Comparison of ENCODE assay signal across 8 cellular contexts in genomic region chr1:156282143-156282478, GRCh38. TPM values are rescaled to one million over a fixed set of nuclear protein-coding genes. Genes with fewer than 3 reads are reported as not detected.
DNase-seq lines count a peak whose midpoint lies in the region; ATAC-seq and TF ChIP-seq lines count a peak whose summit lies in the region.

No MANE protein-coding gene starts in this region.

- H3K27ac ChIP-seq in dorsolateral prefrontal cortex, result peak overlapping the region; percentile 65 to 98 (median 91)
- H3K27ac ChIP-seq in muscle layer of colon (ENCODE audit: low read depth, low read length), result peak overlapping the region; percentile 96

- POLR2A ChIA-PET in BJ (lab: Charles Lee), result interaction anchor here (0.6 to 1.2 kb wide), 3 partner anchors 19 to 69 kb away, joined by 3 to 5 read pairs (median 5); partner anchors contain the start of gene PMF1

- H3K4me3 ChIP-seq in BJ (ENCODE audit: low read depth, low read length), result peak overlapping the region; percentile 90
- peak overlapping the region; percentile 71 to 97 (median 88) for H3K4me3 ChIP-seq in dorsolateral prefrontal cortex
- H3K4me3 ChIP-seq in muscle layer of colon (ENCODE audit: low read depth in 1 of 2, low read length in 2 of 2), result peak overlapping the region; percentile 89 to 93

- CTCF ChIA-PET in BJ (lab: Yijun Ruan, JAX), result interaction anchor here (0.6 to 1.2 kb wide), 6 partner anchors 8 to 183 kb away, joined by 3 to 6 read pairs (median 3); no protein-coding TSS in a partner anchor

- TF ChIP-seq CTCF in BJ (IDR thresholded peaks at IDR 0.05; ENCODE audit: insufficient read depth, low read depth, low read length) (no peak), dorsolateral prefrontal cortex (IDR thresholded peaks at IDR 0.05 in 54 of 56, conservative IDR thresholded peaks at IDR 0.05 in 2 of 56; ENCODE audit: low read depth in 1 of 56, partially characterized antibody in 56 of 56) (no peak)

- H3K36me3 ChIP-seq in BJ (ENCODE audit: control insufficient read depth, insufficient read depth, low read length), result peaks cover 3% of the 10 kb centered on the region
- H3K36me3 ChIP-seq in muscle layer of colon (ENCODE audit: insufficient read depth, low read length), result peaks cover 24% of the 10 kb centered on the region

- peak overlapping the region; percentile 58 for H3K9ac ChIP-seq in muscle layer of colon (ENCODE audit: low read length)

- H3K27me3 ChIP-seq in BJ (ENCODE audit: control insufficient read depth, insufficient read depth, low read length) (no peaks in the 10 kb centered on the region), dorsolateral prefrontal cortex (no peaks in the 10 kb centered on the region), muscle layer of colon (ENCODE audit: control insufficient read depth in 1 of 2, insufficient read depth in 2 of 2, low read length in 2 of 2) (no peaks in the 10 kb centered on the region)

- peak; percentile 4 for ATAC-seq in GM21825 (IDR thresholded peaks at IDR 0.05; ENCODE audit: unreplicated experiment)

- no peak for DNase-seq in BJ (ENCODE audit: low read depth)
- peak; percentile 75 for DNase-seq in NCI-H82 (lab: John Stamatoyannopoulos, UW)
- peak in 1 of 10 donors; percentile 22 for DNase-seq in dorsolateral prefrontal cortex
- DNase-seq in stimulated activated CD4-positive, alpha-beta T cell treated with anti-CD3 and anti-CD28 coated beads, Interleukin-2, amount 100 ng/mL, for 48 hours, result no peak
- DNase-seq in activated effector memory CD4-positive, alpha-beta T cell treated with Interleukin-2 at 50 U/mL for 16 hours, result no peak
- DNase-seq in NCI-H446 treated with DMSO at 0.1 percent for 48 hours (lab: John Stamatoyannopoulos, UW), result no peak

- H3K4me1 ChIP-seq in muscle layer of colon (ENCODE audit: insufficient read depth, low read length), result peaks cover 22% of the 10 kb centered on the region

- intact Hi-C loops in dorsolateral prefrontal cortex (cut with DNase I), result loop anchor here (1.0 to 10.0 kb wide), 3 partner anchors 11 to 57 kb away; partner anchors contain the start of genes CCT3 (in 2 of the 2) and TSACC (in 2 of the 2)

- no peaks in the 10 kb centered on the region for H3K9me3 ChIP-seq in muscle layer of colon (ENCODE audit: low read length)

RNA-seq across cellular contexts. Expression of gene SMG5, which starts 0.5 kb away (rescaled TPM):
- polyA plus RNA-seq in BJ (2011; rRNA removed), result 22.8 and 32.6 TPM in 2 replicates
- 17.8 and 19.3 TPM in 2 replicates for polyA minus RNA-seq in BJ (2011; rRNA and poly(A)+ RNA removed)
- total RNA-seq in dorsolateral prefrontal cortex, result 100 to 1,000 TPM in 51 of 120 experiments, 10 to 100 TPM in 69; 66.8 to 160 (median 95.9) TPM

RNA-seq across cellular contexts. Expression of gene TMEM79, which starts 2.0 kb away (rescaled TPM):
- 2.3 and 3.3 TPM in 2 replicates for polyA plus RNA-seq in BJ (2011; rRNA removed)
- polyA minus RNA-seq in BJ (2011; rRNA and poly(A)+ RNA removed), result 1.9 and 2.4 TPM in 2 replicates
- 10 to 100 TPM in 4 of 120 experiments, 1 to 10 TPM in 116; 1.8 to 16.3 (median 4.2) TPM for total RNA-seq in dorsolateral prefrontal cortex

RNA-seq across cellular contexts. Expression of gene GLMP, which starts 13.4 kb away (rescaled TPM):
- polyA plus RNA-seq in BJ (2011; rRNA removed), result 31.9 and 41.1 TPM in 2 replicates
- polyA minus RNA-seq in BJ (2011; rRNA and poly(A)+ RNA removed), result 13.9 and 23.6 TPM in 2 replicates
- 10 to 100 TPM in 119 of 120 experiments, 1 to 10 TPM in 1; 10.0 to 33.0 (median 21.5) TPM for total RNA-seq in dorsolateral prefrontal cortex

RNA-seq across cellular contexts. Expression of gene VHLL, which starts 17.0 kb away (rescaled TPM):
- polyA plus RNA-seq in BJ (2011; rRNA removed), result not detected in 2 replicates
- not detected in 2 replicates for polyA minus RNA-seq in BJ (2011; rRNA and poly(A)+ RNA removed)
- total RNA-seq in dorsolateral prefrontal cortex, result 1 to 10 TPM in 43 of 120 experiments, under 1 TPM in 15, not detected in 62; 0.74 to 5.3 (median 1.1) TPM

RNA-seq across cellular contexts. Expression of gene PAQR6, which starts 34.3 kb away (rescaled TPM):
- polyA plus RNA-seq in BJ (2011; rRNA removed), result 0.06 and 0.18 TPM in 2 replicates
- polyA minus RNA-seq in BJ (2011; rRNA and poly(A)+ RNA removed), result not detected in 2 replicates
- 100 to 1,000 TPM in 104 of 120 experiments, 10 to 100 TPM in 16; 50.9 to 507 (median 173) TPM for total RNA-seq in dorsolateral prefrontal cortex
